Comparison of ENCODE assay signal across 21 cellular contexts in genomic region chr15:87743557-87743956, GRCh38.
A peak's percentile ranks its signal among the peaks of the same experiment; 100 is the strongest.
DNase-seq lines count a peak whose midpoint lies in the region; ATAC-seq and TF ChIP-seq lines count a peak whose summit lies in the region.
"Had no signal": no experiment of that assay in that cellular context is flagged by ENCODE, and none has a peak within 500 bp of the region (broad histone marks: within the 10 kb centered on the region; RNA-seq: fewer than 3 reads in every experiment).

No MANE protein-coding gene starts in this region.

- intact Hi-C loops in esophagus squamous epithelium (cut with DNase I) (no loop called here), dorsolateral prefrontal cortex (cut with DNase I) (no loop called here)

- TF ChIP-seq CTCF in BJ (IDR thresholded peaks at IDR 0.05; ENCODE audit: insufficient read depth, low read depth, low read length) (no peak), fibroblast of the aortic adventitia (IDR thresholded peaks at IDR 0.05; ENCODE audit: insufficient read depth, low read length) (no peak), esophagus squamous epithelium (IDR thresholded peaks at IDR 0.05) (no peak), dorsolateral prefrontal cortex (IDR thresholded peaks at IDR 0.05 in 54 of 56, conservative IDR thresholded peaks at IDR 0.05 in 2 of 56; ENCODE audit: low read depth in 1 of 56, partially characterized antibody in 56 of 56) (no peak)

- POLR2A ChIA-PET in BJ (lab: Charles Lee) = no interaction called here

- H3K27me3 ChIP-seq in BJ (ENCODE audit: control insufficient read depth, insufficient read depth, low read length) (no peaks in the 10 kb centered on the region), skeletal muscle satellite cell (ENCODE audit: control insufficient read depth, insufficient read depth, low read length) (no peaks in the 10 kb centered on the region), esophagus squamous epithelium (no peaks in the 10 kb centered on the region), dorsolateral prefrontal cortex (peaks cover 0 to 7% (median 0%) of the 10 kb centered on the region in 45 donors)

- CTCF ChIA-PET in BJ (lab: Yijun Ruan, JAX) = no interaction called here

- H3K4me1 ChIP-seq in skeletal muscle satellite cell (ENCODE audit: control insufficient read depth, insufficient read depth, low read length) = peaks cover 6% of the 10 kb centered on the region
- no peaks in the 10 kb centered on the region for H3K4me1 ChIP-seq in esophagus squamous epithelium

- no peaks in the 10 kb centered on the region for H3K9me3 ChIP-seq in skeletal muscle satellite cell (replicated peaks; ENCODE audit: low read length)
- no peaks in the 10 kb centered on the region for H3K9me3 ChIP-seq in esophagus squamous epithelium

- WGBS in esophagus squamous epithelium, 2 donors = 40% methylated on average over 3 of the region's 3 CpGs

- H3K9ac ChIP-seq in skeletal muscle satellite cell (ENCODE audit: low read depth, low read length) = no peak overlapping the region

- no peak for ATAC-seq in HG02852 (IDR thresholded peaks at IDR 0.05; ENCODE audit: unreplicated experiment)
- ATAC-seq in HG03565 (IDR thresholded peaks at IDR 0.05; ENCODE audit: unreplicated experiment) = no peak
- ATAC-seq: HCT116, T-cell had no signal

- H3K27ac ChIP-seq in esophagus squamous epithelium (no peak overlapping the region), dorsolateral prefrontal cortex (no peak overlapping the region)
- H3K27ac ChIP-seq: C4-2B, SK-N-MC had no signal

- peak overlapping the region; percentile 9 for H3K4me2 ChIP-seq in skeletal muscle satellite cell (ENCODE audit: low read length)

- DNase-seq in BJ (ENCODE audit: low read depth) (peak; percentile 24), amniotic epithelial cell (ENCODE audit: low read depth) (peak; percentile 24), fibroblast of the aortic adventitia (ENCODE audit: low read depth) (peak; percentile 67), esophagus squamous epithelium (lab: John Stamatoyannopoulos, UW) (no peak), dorsolateral prefrontal cortex (no peak)
- DNase-seq: DMS79 treated with DMSO at 0.1 percent for 48 hours, GOT3, KBM-7, NCI-H1105, NCI-H1694, NCI-H2081 treated with DMSO at 0.1 percent for 48 hours, NCI-H510A, NCI-H748 treated with DMSO at 0.1 percent for 48 hours, SHP77, T-cell had no signal

- H3K36me3 ChIP-seq in BJ (ENCODE audit: control insufficient read depth, insufficient read depth, low read length) = no peaks in the 10 kb centered on the region
- H3K36me3 ChIP-seq in skeletal muscle satellite cell (ENCODE audit: insufficient read depth, low read length) = no peaks in the 10 kb centered on the region
- no peaks in the 10 kb centered on the region for H3K36me3 ChIP-seq in esophagus squamous epithelium

- TF ChIP-seq POLR2A in esophagus squamous epithelium (IDR thresholded peaks at IDR 0.05) = no peak

- H3K4me3 ChIP-seq in BJ (ENCODE audit: low read depth, low read length) = no peak overlapping the region
- no peak overlapping the region for H3K4me3 ChIP-seq in fibroblast of the aortic adventitia (ENCODE audit: low read depth, low read length)
- no peak overlapping the region for H3K4me3 ChIP-seq in skeletal muscle satellite cell (ENCODE audit: low read length)
- no peak overlapping the region for H3K4me3 ChIP-seq in esophagus squamous epithelium
- no peak overlapping the region for H3K4me3 ChIP-seq in dorsolateral prefrontal cortex
- H3K4me3 ChIP-seq: SK-N-MC had no signal

Comparison
In these comparisons a context has a peak if more than half of its experiments do, and no peak if none do; other contexts are left out.
1. DNase-seq: peak in BJ (single experiment), amniotic epithelial cell (single experiment) and fibroblast of the aortic adventitia (single experiment); none in esophagus squamous epithelium (single experiment) and dorsolateral prefrontal cortex (0 of 10).